Comparison of ENCODE assay signal across 10 cellular contexts in genomic region chr3:128348805-128349531, GRCh38.
DNase-seq lines count a peak whose midpoint lies in the region; ATAC-seq and TF ChIP-seq lines count a peak whose summit lies in the region.
"Had no signal": no experiment of that assay in that cellular context is flagged by ENCODE, and none has a peak within 500 bp of the region (broad histone marks: within the 10 kb centered on the region; RNA-seq: fewer than 3 reads in every experiment).

No MANE protein-coding gene starts in this region.

- intact Hi-C loops in sigmoid colon (cut with DNase I), result no loop called here

- ATAC-seq in HG03432 (IDR thresholded peaks at IDR 0.05; ENCODE audit: unreplicated experiment), result no peak
- ATAC-seq: HCT116 had no signal

- H3K27ac Mint-ChIP-seq in endodermal cell, result peak overlapping the region; percentile 33

- H3K9ac ChIP-seq in endodermal cell (ENCODE audit: extremely low read depth, low read length, poor library complexity, severe bottlenecking), result no peak overlapping the region

- H3K27me3 ChIP-seq in endodermal cell (ENCODE audit: control insufficient read depth, insufficient read depth, low read length, poor library complexity, severe bottlenecking), result no peaks in the 10 kb centered on the region
- no peaks in the 10 kb centered on the region for H3K27me3 ChIP-seq in sigmoid colon

- H3K36me3 ChIP-seq in endodermal cell (ENCODE audit: control insufficient read depth, insufficient read depth, low read length) (no peaks in the 10 kb centered on the region), sigmoid colon (no peaks in the 10 kb centered on the region)

- 88 to 100% methylated on average over 2 to 5 of the region's 5 CpGs for WGBS in endodermal cell (ENCODE audit: insufficient coverage in 1 of 2, insufficient read length in 1 of 2), 2 experiments
- 93 to 95% methylated on average over 5 of the region's 5 CpGs for WGBS in sigmoid colon, 2 donors

- H3K9me3 ChIP-seq in endodermal cell (ENCODE audit: control insufficient read depth, low read length), result no peaks in the 10 kb centered on the region
- H3K9me3 ChIP-seq in sigmoid colon, result no peaks in the 10 kb centered on the region

- H3K4me3 Mint-ChIP-seq in endodermal cell, result no peak overlapping the region

- no peaks in the 10 kb centered on the region for H3K27me3 Mint-ChIP-seq in endodermal cell (ENCODE audit: insufficient read depth)

- no peak for TF ChIP-seq EP300 in sigmoid colon (IDR thresholded peaks at IDR 0.05)

- no peaks in the 10 kb centered on the region for H3K36me3 Mint-ChIP-seq in endodermal cell (ENCODE audit: low read depth)

- H3K27ac ChIP-seq in endodermal cell (ENCODE audit: low read depth, low read length) (no peak overlapping the region), sigmoid colon (no peak overlapping the region)

- peaks cover 7% of the 10 kb centered on the region for H3K4me1 Mint-ChIP-seq in endodermal cell

- no peak overlapping the region for H3K4me3 ChIP-seq in endodermal cell (ENCODE audit: low read length)
- no peak overlapping the region for H3K4me3 ChIP-seq in sigmoid colon

- H3K4me1 ChIP-seq in endodermal cell (ENCODE audit: control insufficient read depth, insufficient read depth, low read length), result no peaks in the 10 kb centered on the region
- peaks cover 0 to 6% (median 5%) of the 10 kb centered on the region in 4 donors for H3K4me1 ChIP-seq in sigmoid colon

- DNase-seq in NCI-H2196 (lab: John Stamatoyannopoulos, UW; ENCODE audit: unreplicated experiment) (peak; percentile 34), NCI-H2196 treated with DMSO at 0.1 percent for 48 hours (lab: John Stamatoyannopoulos, UW; ENCODE audit: unreplicated experiment) (no peak), NOMO-1 treated with DMSO at 0.1 percent for 48 hours (lab: John Stamatoyannopoulos, UW; ENCODE audit: unreplicated experiment) (peak; percentile 19), endodermal cell (no peak), sigmoid colon (peak; percentile 44)
- DNase-seq in activated CD8-positive, alpha-beta memory T cell treated with anti-CD3 and anti-CD28 coated beads for 24 hours, result no peak
- no peak for DNase-seq in activated CD4-positive, alpha-beta T cell treated with anti-CD3 and anti-CD28 coated beads, Interleukin-2, amount 50 U/mL, for 1 hour
- DNase-seq: amniotic stem cell had no signal

- TF ChIP-seq POLR2A in sigmoid colon (IDR thresholded peaks at IDR 0.05), result no peak

- TF ChIP-seq CTCF in endodermal cell (conservative IDR thresholded peaks at IDR 0.05), result peak; percentile 34
- TF ChIP-seq CTCF in sigmoid colon (IDR thresholded peaks at IDR 0.05), result no peak

- no peaks in the 10 kb centered on the region for H3K9me3 Mint-ChIP-seq in endodermal cell

Comparison
In these comparisons a context has a peak if more than half of its experiments do, and no peak if none do; other contexts are left out.
1. DNase-seq: peak in NCI-H2196 (single experiment), NOMO-1 treated with DMSO at 0.1 percent for 48 hours (single experiment) and sigmoid colon (single experiment); none in NCI-H2196 treated with DMSO at 0.1 percent for 48 hours (single experiment), endodermal cell (single experiment), activated CD8-positive, alpha-beta memory T cell treated with anti-CD3 and anti-CD28 coated beads for 24 hours (single experiment) and activated CD4-positive, alpha-beta T cell treated with anti-CD3 and anti-CD28 coated beads, Interleukin-2, amount 50 U/mL, for 1 hour (single experiment).